Comparison of ENCODE assay signal across 14 cellular contexts in genomic region chr21:25360593-25360992, GRCh38.
DNase-seq lines count a peak whose midpoint lies in the region; ATAC-seq and TF ChIP-seq lines count a peak whose summit lies in the region.
"Had no signal": no experiment of that assay in that cellular context is flagged by ENCODE, and none has a peak within 500 bp of the region (broad histone marks: within the 10 kb centered on the region; RNA-seq: fewer than 3 reads in every experiment).

No MANE protein-coding gene starts in this region.

- H3K27ac ChIP-seq in coronary artery = no peak overlapping the region
- no peak overlapping the region for H3K27ac ChIP-seq in gastrocnemius medialis

- H3K9me3 Mint-ChIP-seq in activated CD4-positive, alpha-beta T cell treated with anti-CD3 and anti-CD28 coated beads, Interleukin-2, amount 10 ng/mL, durations not matched to agents 24 days and 14 days = peaks cover 5% of the 10 kb centered on the region
- no peaks in the 10 kb centered on the region for H3K9me3 Mint-ChIP-seq in activated CD4-positive, alpha-beta T cell treated with anti-CD3 and anti-CD28 coated beads, Interleukin-2, amount 10 ng/mL, durations not matched to agents 7 days and 5 days
- H3K9me3 Mint-ChIP-seq: activated naive CD4-positive, alpha-beta T cell treated with anti-CD3 and anti-CD28 coated beads, Interleukin-2, amount 50 U/mL, for 24 hours; CD8-positive, alpha-beta T cell; T-helper 2 cell treated with Interferon-gamma antibody and Interleukin-4, amounts not matched to agents 5 μg/mL and 100 μg/mL, for 36 hours had no signal

- no peaks in the 10 kb centered on the region for H3K27me3 Mint-ChIP-seq in activated CD4-positive, alpha-beta T cell treated with anti-CD3 and anti-CD28 coated beads, Interleukin-2, amount 10 ng/mL, durations not matched to agents 24 days and 14 days
- H3K27me3 Mint-ChIP-seq in activated CD4-positive, alpha-beta T cell treated with anti-CD3 and anti-CD28 coated beads, Interleukin-2, amount 10 ng/mL, durations not matched to agents 7 days and 5 days = peaks cover 7% of the 10 kb centered on the region
- H3K27me3 Mint-ChIP-seq: activated naive CD4-positive, alpha-beta T cell treated with anti-CD3 and anti-CD28 coated beads, Interleukin-2, amount 50 U/mL, for 24 hours had no signal

- POLR2A ChIA-PET in activated CD4-positive, alpha-beta T cell treated with anti-CD3 and anti-CD28 coated beads, Interleukin-2, amount 10 ng/mL, durations not matched to agents 7 days and 5 days (lab: Charles Lee) = no interaction called here

- in situ Hi-C loops in astrocyte of the cerebellum (cut with HindIII; ENCODE audit: low sequenced_read_pairs) = no loop called here
- in situ Hi-C loops in gastrocnemius medialis (cut with MboI; ENCODE audit: low sequenced_read_pairs in 4 of 4) = no loop called here

- H3K36me3 ChIP-seq in gastrocnemius medialis = no peaks in the 10 kb centered on the region

- H3K4me3 ChIP-seq in astrocyte of the cerebellum (ENCODE audit: low read depth, low read length) (no peak overlapping the region), coronary artery (no peak overlapping the region), gastrocnemius medialis (no peak overlapping the region)

- H3K4me1 ChIP-seq in gastrocnemius medialis = no peaks in the 10 kb centered on the region

- H3K27ac Mint-ChIP-seq in activated CD4-positive, alpha-beta T cell treated with anti-CD3 and anti-CD28 coated beads, Interleukin-2, amount 10 ng/mL, durations not matched to agents 24 days and 14 days = peak overlapping the region; percentile 14
- H3K27ac Mint-ChIP-seq in activated CD4-positive, alpha-beta T cell treated with anti-CD3 and anti-CD28 coated beads, Interleukin-2, amount 10 ng/mL, durations not matched to agents 7 days and 5 days = no peak overlapping the region
- H3K27ac Mint-ChIP-seq: activated naive CD4-positive, alpha-beta T cell treated with anti-CD3 and anti-CD28 coated beads, Interleukin-2, amount 50 U/mL, for 24 hours; CD8-positive, alpha-beta T cell; T-helper 2 cell treated with Interferon-gamma antibody and Interleukin-4, amounts not matched to agents 5 μg/mL and 100 μg/mL, for 36 hours had no signal

- TF ChIP-seq POLR2A in gastrocnemius medialis (IDR thresholded peaks at IDR 0.05) = no peak

- no peaks in the 10 kb centered on the region for H3K36me3 Mint-ChIP-seq in activated CD4-positive, alpha-beta T cell treated with anti-CD3 and anti-CD28 coated beads, Interleukin-2, amount 10 ng/mL, durations not matched to agents 24 days and 14 days (ENCODE audit: low read depth)
- H3K36me3 Mint-ChIP-seq in activated CD4-positive, alpha-beta T cell treated with anti-CD3 and anti-CD28 coated beads, Interleukin-2, amount 10 ng/mL, durations not matched to agents 7 days and 5 days (ENCODE audit: low read depth) = no peaks in the 10 kb centered on the region
- H3K36me3 Mint-ChIP-seq: activated naive CD4-positive, alpha-beta T cell treated with anti-CD3 and anti-CD28 coated beads, Interleukin-2, amount 50 U/mL, for 24 hours; CD8-positive, alpha-beta T cell; immature natural killer cell had no signal

- no peaks in the 10 kb centered on the region for H3K9me3 ChIP-seq in gastrocnemius medialis

- CTCF ChIA-PET in activated CD4-positive, alpha-beta T cell treated with anti-CD3 and anti-CD28 coated beads, Interleukin-2, amount 10 ng/mL, durations not matched to agents 7 days and 5 days (lab: Charles Lee) = no interaction called here

- no peak for DNase-seq in activated CD4-positive, alpha-beta T cell treated with anti-CD3 and anti-CD28 coated beads, Interleukin-2, amount 10 ng/mL, durations not matched to agents 24 days and 14 days
- no peak for DNase-seq in activated CD4-positive, alpha-beta T cell treated with anti-CD3 and anti-CD28 coated beads, Interleukin-2, amount 10 ng/mL, durations not matched to agents 7 days and 5 days
- DNase-seq in astrocyte of the cerebellum (ENCODE audit: low read depth) (no peak), coronary artery (ENCODE audit: low spot score) (no peak), globus pallidus (ENCODE audit: low spot score) (no peak), gastrocnemius medialis (no peak)
- no peak for DNase-seq in stimulated activated naive CD8-positive, alpha-beta T cell treated with anti-CD3 and anti-CD28 coated beads, Interleukin-15, Interleukin-2, amounts not matched to agents 100 U/mL and 50 U/mL, for 24 hours
- DNase-seq: CD8-positive, alpha-beta T cell; immature natural killer cell; stimulated activated CD4-positive, alpha-beta T cell treated with anti-CD3 and anti-CD28 coated beads, Interleukin-1b, Interleukin-23, amount 100 ng/mL, for 48 hours; substantia nigra had no signal

- TF ChIP-seq CTCF in astrocyte of the cerebellum (IDR thresholded peaks at IDR 0.05; ENCODE audit: low read depth, low read length, missing control alignments) (peak; percentile 39), coronary artery (IDR thresholded peaks at IDR 0.05) (no peak), gastrocnemius medialis (IDR thresholded peaks at IDR 0.05 in 4 of 5, conservative IDR thresholded peaks at IDR 0.05 in 1 of 5) (no peak)

- H3K4me1 Mint-ChIP-seq in activated CD4-positive, alpha-beta T cell treated with anti-CD3 and anti-CD28 coated beads, Interleukin-2, amount 10 ng/mL, durations not matched to agents 24 days and 14 days = peaks cover 6% of the 10 kb centered on the region
- no peaks in the 10 kb centered on the region for H3K4me1 Mint-ChIP-seq in activated CD4-positive, alpha-beta T cell treated with anti-CD3 and anti-CD28 coated beads, Interleukin-2, amount 10 ng/mL, durations not matched to agents 7 days and 5 days
- H3K4me1 Mint-ChIP-seq: immature natural killer cell had no signal

- ATAC-seq in HG03432 (IDR thresholded peaks at IDR 0.05; ENCODE audit: unreplicated experiment) (peak; percentile 46), gastrocnemius medialis (no peak)
- ATAC-seq in stimulated activated naive CD8-positive, alpha-beta T cell treated with anti-CD3 and anti-CD28 coated beads, Interleukin-15, Interleukin-2, amounts not matched to agents 100 U/mL and 50 U/mL, for 24 hours = peak; percentile 34
- ATAC-seq: CD8-positive, alpha-beta T cell had no signal

- H3K27me3 ChIP-seq in gastrocnemius medialis = no peaks in the 10 kb centered on the region

- intact Hi-C loops in activated CD4-positive, alpha-beta T cell treated with anti-CD3 and anti-CD28 coated beads, Interleukin-2, amount 10 ng/mL, durations not matched to agents 24 days and 14 days (cut with micrococcal nuclease) = no loop called here
- intact Hi-C loops in gastrocnemius medialis (cut with DNase I; ENCODE audit: low total_unique reads) = no loop called here

- H3K4me3 Mint-ChIP-seq in activated CD4-positive, alpha-beta T cell treated with anti-CD3 and anti-CD28 coated beads, Interleukin-2, amount 10 ng/mL, durations not matched to agents 24 days and 14 days = no peak overlapping the region
- H3K4me3 Mint-ChIP-seq in activated CD4-positive, alpha-beta T cell treated with anti-CD3 and anti-CD28 coated beads, Interleukin-2, amount 10 ng/mL, durations not matched to agents 7 days and 5 days = no peak overlapping the region
- H3K4me3 Mint-ChIP-seq: activated naive CD4-positive, alpha-beta T cell treated with anti-CD3 and anti-CD28 coated beads, Interleukin-2, amount 50 U/mL, for 24 hours; CD8-positive, alpha-beta T cell; immature natural killer cell; T-helper 2 cell treated with Interferon-gamma antibody and Interleukin-4, amounts not matched to agents 5 μg/mL and 100 μg/mL, for 36 hours had no signal

Comparison
In these comparisons a context has a peak if more than half of its experiments do, and no peak if none do; other contexts are left out.
1. ATAC-seq: peak in HG03432 (single experiment) and stimulated activated naive CD8-positive, alpha-beta T cell treated with anti-CD3 and anti-CD28 coated beads, Interleukin-15, Interleukin-2, amounts not matched to agents 100 U/mL and 50 U/mL, for 24 hours (single experiment); none in gastrocnemius medialis (0 of 2).